In the genomic region with DNA sequence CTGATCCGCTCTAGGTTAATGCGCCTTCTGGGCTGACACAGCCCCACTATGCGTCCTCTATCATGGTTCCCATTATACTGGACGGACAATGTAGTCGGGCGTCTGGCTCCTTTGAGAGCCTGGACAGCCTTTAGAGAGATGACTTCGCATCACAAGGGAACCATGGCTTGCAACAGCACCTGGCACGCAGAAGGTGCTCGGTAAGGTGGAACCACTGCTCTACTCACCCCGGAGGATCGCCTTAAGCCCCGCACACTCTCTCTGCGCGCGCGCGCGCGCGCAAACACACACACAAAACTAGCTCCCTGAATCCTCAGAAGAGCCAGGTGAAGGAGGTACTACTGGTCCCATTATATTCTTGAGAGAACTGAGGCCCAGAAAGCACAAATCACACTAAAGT, we compare ENCODE assay signal across 8 cellular contexts. TPM values are rescaled to one million over a fixed set of nuclear protein-coding genes. Genes with fewer than 3 reads are reported as not detected.
A peak's percentile ranks its signal among the peaks of the same experiment; 100 is the strongest.
DNase-seq lines count a peak whose midpoint lies in the region; ATAC-seq and TF ChIP-seq lines count a peak whose summit lies in the region.

No MANE protein-coding gene starts in this region.

- peak overlapping the region; percentile 78 for H3K4me2 ChIP-seq in neural progenitor cell

- H3K36me3 ChIP-seq in ectodermal cell (ENCODE audit: control insufficient read depth, insufficient read depth, low read length) (no peaks in the 10 kb centered on the region), neural progenitor cell (no peaks in the 10 kb centered on the region)

- no peak for DNase-seq in NB4 (ENCODE audit: low read depth)
- DNase-seq in neural progenitor cell (ENCODE audit: low spot score): peak; percentile 51
- no peak for DNase-seq in COLO668 (lab: John Stamatoyannopoulos, UW; ENCODE audit: unreplicated experiment)
- no peak for DNase-seq in NCI-H1694 (lab: John Stamatoyannopoulos, UW)
- no peak for DNase-seq in DMS79 treated with DMSO at 0.1 percent for 48 hours (lab: John Stamatoyannopoulos, UW)

- TF ChIP-seq CTCF in C4-2B (conservative IDR thresholded peaks at IDR 0.05) (no peak), NB4 (IDR thresholded peaks at IDR 0.05; ENCODE audit: low read depth, low read length) (no peak), neural progenitor cell (IDR thresholded peaks at IDR 0.05) (no peak)

- H3K9ac ChIP-seq in neural progenitor cell: no peak overlapping the region

- peaks cover 19% of the 10 kb centered on the region for H4K20me1 ChIP-seq in neural progenitor cell (ENCODE audit: low read depth)

- peak overlapping the region; percentile 87 for H3K4me3 Mint-ChIP-seq in neural progenitor cell

- ATAC-seq in HG03378 (IDR thresholded peaks at IDR 0.05; ENCODE audit: unreplicated experiment): no peak

- peaks cover 14% of the 10 kb centered on the region for H3K36me3 Mint-ChIP-seq in neural progenitor cell

- H3K4me1 ChIP-seq in ectodermal cell (ENCODE audit: control insufficient read depth, insufficient read depth, low read length) (peaks cover 27% of the 10 kb centered on the region), neural progenitor cell (peaks cover 43% of the 10 kb centered on the region)

- 63 to 83% methylated on average over 20 of the region's 20 CpGs for WGBS in ectodermal cell, 2 experiments

- no peaks in the 10 kb centered on the region for H3K27me3 ChIP-seq in ectodermal cell (ENCODE audit: control insufficient read depth, insufficient read depth, low read length, poor library complexity, severe bottlenecking)
- H3K27me3 ChIP-seq in neural progenitor cell: no peaks in the 10 kb centered on the region

- H3K9me3 Mint-ChIP-seq in neural progenitor cell: no peaks in the 10 kb centered on the region

- H3K9me3 ChIP-seq in ectodermal cell (ENCODE audit: control insufficient read depth, low read length): no peaks in the 10 kb centered on the region
- H3K9me3 ChIP-seq in neural progenitor cell (ENCODE audit: low read depth): no peaks in the 10 kb centered on the region

- H3K27me3 Mint-ChIP-seq in neural progenitor cell (ENCODE audit: insufficient read depth, low read depth): no peaks in the 10 kb centered on the region

- no peak overlapping the region for H2AFZ ChIP-seq in neural progenitor cell (replicated peaks)

- peaks cover 50% of the 10 kb centered on the region for H3F3A ChIP-seq in neural progenitor cell (ENCODE audit: low read depth)

- H3K4me3 ChIP-seq in NB4 (ENCODE audit: low read depth, low read length) (peak overlapping the region; percentile 16), ectodermal cell (ENCODE audit: insufficient read depth, low read depth, low read length) (peak overlapping the region; percentile 48), neural progenitor cell (peak overlapping the region; percentile 48)

- H3K27ac ChIP-seq in C4-2B: peak overlapping the region; percentile 76
- H3K27ac ChIP-seq in ectodermal cell (ENCODE audit: insufficient read depth, low read depth, low read length, poor library complexity, severe bottlenecking): peak overlapping the region; percentile 75
- peak overlapping the region; percentile 79 for H3K27ac ChIP-seq in neural progenitor cell

- TF ChIP-seq POLR2A in NB4 (IDR thresholded peaks at IDR 0.05; ENCODE audit: extremely low read depth, insufficient read length): no peak

- H3K4me1 Mint-ChIP-seq in neural progenitor cell: peaks cover 47% of the 10 kb centered on the region

- H3K27ac Mint-ChIP-seq in neural progenitor cell: peak overlapping the region; percentile 96

- peaks cover 75% of the 10 kb centered on the region for H3K79me2 ChIP-seq in neural progenitor cell (ENCODE audit: low read depth)

RNA-seq across cellular contexts. Expression of gene MAP3K12, which starts 7.1 kb away (rescaled TPM):
- 37.2 TPM for polyA plus RNA-seq in ectodermal cell (2013, experiment 1 of 4)
- 47.8 TPM for polyA plus RNA-seq in ectodermal cell (2013, experiment 2 of 4)
- 30.2 TPM for polyA plus RNA-seq in ectodermal cell (2013, experiment 3 of 4)
- polyA plus RNA-seq in ectodermal cell (2013, experiment 4 of 4): 44.4 TPM
- total RNA-seq in neural progenitor cell (ENCODE audit: low replicate concordance): 17.2 and 24.5 TPM in 2 replicates

RNA-seq across cellular contexts. Expression of gene TARBP2, which starts 8.9 kb away (rescaled TPM):
- polyA plus RNA-seq in ectodermal cell (2013, experiment 1 of 4): 69.3 TPM
- 75.1 TPM for polyA plus RNA-seq in ectodermal cell (2013, experiment 2 of 4)
- polyA plus RNA-seq in ectodermal cell (2013, experiment 3 of 4): 57.8 TPM
- 67.6 TPM for polyA plus RNA-seq in ectodermal cell (2013, experiment 4 of 4)
- total RNA-seq in neural progenitor cell (ENCODE audit: low replicate concordance): 32.4 and 72.4 TPM in 2 replicates

RNA-seq across cellular contexts. Expression of gene NPFF, which starts 15.1 kb away (rescaled TPM):
- not detected for polyA plus RNA-seq in ectodermal cell (2013, experiment 1 of 4)
- polyA plus RNA-seq in ectodermal cell (2013, experiment 2 of 4): not detected
- polyA plus RNA-seq in ectodermal cell (2013, experiment 3 of 4): 0.91 TPM
- not detected for polyA plus RNA-seq in ectodermal cell (2013, experiment 4 of 4)
- total RNA-seq in neural progenitor cell (ENCODE audit: low replicate concordance): not detected in 2 replicates

RNA-seq across cellular contexts. Expression of gene PCBP2, which starts 40.3 kb away (rescaled TPM):
- polyA plus RNA-seq in ectodermal cell (2013, experiment 1 of 4): 1,275 TPM
- polyA plus RNA-seq in ectodermal cell (2013, experiment 2 of 4): 1,285 TPM
- polyA plus RNA-seq in ectodermal cell (2013, experiment 3 of 4): 933 TPM
- polyA plus RNA-seq in ectodermal cell (2013, experiment 4 of 4): 1,049 TPM
- total RNA-seq in neural progenitor cell (ENCODE audit: low replicate concordance): 403 and 435 TPM in 2 replicates

RNA-seq across cellular contexts. Expression of gene PRR13, which starts 50.7 kb away (rescaled TPM):
- 92.2 TPM for polyA plus RNA-seq in ectodermal cell (2013, experiment 1 of 4)
- 99.3 TPM for polyA plus RNA-seq in ectodermal cell (2013, experiment 2 of 4)
- polyA plus RNA-seq in ectodermal cell (2013, experiment 3 of 4): 75.8 TPM
- polyA plus RNA-seq in ectodermal cell (2013, experiment 4 of 4): 91.5 TPM
- 52.2 and 67.2 TPM in 2 replicates for total RNA-seq in neural progenitor cell (ENCODE audit: low replicate concordance)
